8 cellular contexts compared by ENCODE assay signal in the genomic region with DNA sequence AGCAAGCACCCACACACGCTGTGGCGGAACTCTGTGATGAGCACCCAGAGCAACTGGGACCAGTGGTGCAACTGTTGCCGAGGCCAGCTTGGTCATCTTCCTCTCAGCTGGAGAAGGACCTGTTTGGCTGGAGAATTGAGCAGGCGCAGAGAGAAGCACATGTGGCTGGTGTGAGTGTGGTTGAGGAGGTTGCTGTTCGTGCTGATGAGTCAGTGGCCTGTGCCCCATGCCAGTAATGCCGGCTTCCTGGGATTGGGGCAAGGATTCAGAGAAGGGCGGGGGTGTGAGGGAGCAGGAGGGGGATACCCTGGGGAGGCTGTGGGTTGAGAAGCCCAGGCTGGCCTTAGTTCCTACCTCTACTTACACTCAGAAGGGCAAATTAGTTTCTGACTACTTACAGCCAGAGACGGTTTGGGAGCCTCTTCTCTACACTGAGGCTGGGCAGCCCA. TPM values are rescaled to one million over a fixed set of nuclear protein-coding genes. Genes with fewer than 3 reads are reported as not detected.
DNase-seq lines count a peak whose midpoint lies in the region; ATAC-seq, FAIRE-seq and TF ChIP-seq lines count a peak whose summit lies in the region.

No MANE protein-coding gene starts in this region.

- DNase-seq in H54 (ENCODE audit: insufficient read length, low spot score) (peak; percentile 87), SK-MEL-5 (ENCODE audit: low read depth, low spot score) (peak; percentile 40), esophagus muscularis mucosa (ENCODE audit: extremely low spot score) (no peak), sigmoid colon (peak; percentile 84), GM10266 (ENCODE audit: extremely low spot score) (no peak)
- DNase-seq in effector CD8-positive, alpha-beta T cell (lab: John Stamatoyannopoulos, UW) = no peak

- H3K4me1 ChIP-seq in esophagus muscularis mucosa (peaks cover 43 to 62% (median 53%) of the 10 kb centered on the region in 4 donors), sigmoid colon (peaks cover 0 to 34% (median 23%) of the 10 kb centered on the region in 4 donors)

- 60% methylated on average over 7 of the region's 8 CpGs for WGBS in esophagus muscularis mucosa
- WGBS in sigmoid colon, 2 donors = 73 to 81% methylated on average over 8 of the region's 8 CpGs

- TF ChIP-seq EP300 in esophagus muscularis mucosa (IDR thresholded peaks at IDR 0.05) (no peak), sigmoid colon (IDR thresholded peaks at IDR 0.05) (no peak)

- peak overlapping the region; percentile 24 to 62 (median 34) for H3K27ac ChIP-seq in esophagus muscularis mucosa (replicated peaks in 1 of 4)
- peak overlapping the region; percentile 34 to 68 (median 50) for H3K27ac ChIP-seq in sigmoid colon

- ATAC-seq in HG03432 (IDR thresholded peaks at IDR 0.05; ENCODE audit: unreplicated experiment) = no peak
- no peak for ATAC-seq in GM21381 (IDR thresholded peaks at IDR 0.05; ENCODE audit: unreplicated experiment)

- no peak for TF ChIP-seq CTCF in esophagus muscularis mucosa (IDR thresholded peaks at IDR 0.05)
- TF ChIP-seq CTCF in sigmoid colon (IDR thresholded peaks at IDR 0.05) = no peak
- TF ChIP-seq CTCF in GM10266 (IDR thresholded peaks at IDR 0.05; ENCODE audit: control insufficient read depth, insufficient read depth, low read depth, missing control alignments) = no peak

- peak; percentile 64 for FAIRE-seq in H54 (lab: Jason Lieb, UNC)

- in situ Hi-C loops in SK-MEL-5 (cut with HindIII; ENCODE audit: low pct_unique_long_range_greater_than_20kb, low sequenced_read_pairs) = no loop called here

- H3K27me3 ChIP-seq in esophagus muscularis mucosa = no peaks in the 10 kb centered on the region
- no peaks in the 10 kb centered on the region for H3K27me3 ChIP-seq in sigmoid colon

- H3K36me3 ChIP-seq in esophagus muscularis mucosa = no peaks in the 10 kb centered on the region
- H3K36me3 ChIP-seq in sigmoid colon = no peaks in the 10 kb centered on the region

- H3K9me3 ChIP-seq in esophagus muscularis mucosa (peaks cover 0 to 1% (median under 1%) of the 10 kb centered on the region in 4 donors), sigmoid colon (no peaks in the 10 kb centered on the region)

- TF ChIP-seq POLR2A in H54 (IDR thresholded peaks at IDR 0.05; ENCODE audit: low read depth, low read length) (peak; percentile 3; the same call in 1 of the 2 replicates), esophagus muscularis mucosa (IDR thresholded peaks at IDR 0.05; ENCODE audit: low read depth) (no peak), sigmoid colon (IDR thresholded peaks at IDR 0.05) (no peak)

- no peak overlapping the region for H3K4me3 ChIP-seq in esophagus muscularis mucosa
- no peak overlapping the region for H3K4me3 ChIP-seq in sigmoid colon

- intact Hi-C loops in esophagus muscularis mucosa (cut with DNase I) (no loop called here), sigmoid colon (cut with DNase I) (no loop called here)

RNA-seq across cellular contexts. Expression of gene EPS8L3, which starts 57.5 kb away (rescaled TPM):
- total RNA-seq in SK-MEL-5 (2014; rRNA removed; shearing (Covaris generic)) = not detected in 2 replicates
- polyA plus RNA-seq in SK-MEL-5 (2015; cell fraction: cytosol; rRNA removed) = not detected in 2 replicates
- not detected in 2 replicates for polyA plus RNA-seq in SK-MEL-5 (2015; cell fraction: nucleus; rRNA removed)
- total RNA-seq in esophagus muscularis mucosa = under 1 TPM in 1 of 4 donors, not detected in 3; 0.52 TPM
- 1 to 10 TPM in 2 of 4 donors, not detected in 2; 1.1 to 1.4 TPM for total RNA-seq in sigmoid colon
- polyA plus RNA-seq in sigmoid colon = 100 to 1,000 TPM in 1 of 3 donors, 10 to 100 TPM in 2; 81.7 to 212 (median 84.4) TPM

Comparison
In these comparisons a context has a peak if more than half of its experiments do, and no peak if none do; other contexts are left out.
1. DNase-seq: peak in H54 (single experiment), SK-MEL-5 (single experiment) and sigmoid colon (single experiment); none in esophagus muscularis mucosa (single experiment), GM10266 (single experiment) and effector CD8-positive, alpha-beta T cell (single experiment).